10 cellular contexts compared by ENCODE assay signal in genomic region chr1:119000371-119001180, GRCh38. TPM values are rescaled to one million over a fixed set of nuclear protein-coding genes. Genes with fewer than 3 reads are reported as not detected.
DNase-seq lines count a peak whose midpoint lies in the region; ATAC-seq and TF ChIP-seq lines count a peak whose summit lies in the region.
"Had no signal": no experiment of that assay in that cellular context is flagged by ENCODE, and none has a peak within 500 bp of the region (broad histone marks: within the 10 kb centered on the region; RNA-seq: fewer than 3 reads in every experiment).

No MANE protein-coding gene starts in this region.

- peak in 3 of 8 donors; percentile 31 to 49 (median 37) for ATAC-seq in heart right ventricle
- no peak for ATAC-seq in HG03095 (IDR thresholded peaks at IDR 0.05; ENCODE audit: unreplicated experiment)
- no peak for ATAC-seq in HG02938 (IDR thresholded peaks at IDR 0.05; ENCODE audit: unreplicated experiment)

- H3K27ac ChIP-seq in SK-N-MC (no peak overlapping the region), heart right ventricle (no peak overlapping the region)

- H3K9me3 ChIP-seq in SK-N-MC (ENCODE audit: low read depth, low read length) (no peaks in the 10 kb centered on the region), heart right ventricle (no peaks in the 10 kb centered on the region)

- H3K9ac ChIP-seq in SK-N-MC (ENCODE audit: insufficient read length), result no peak overlapping the region

- WGBS in heart right ventricle, 2 donors, result 3% methylated on average over 44 of the region's 44 CpGs

- peaks cover 10 to 99% (median 98%) of the 10 kb centered on the region in 7 donors for H3K27me3 ChIP-seq in heart right ventricle

- H3K36me3 ChIP-seq in SK-N-MC (ENCODE audit: insufficient read depth, low read length) (no peaks in the 10 kb centered on the region), heart right ventricle (no peaks in the 10 kb centered on the region)

- intact Hi-C loops in heart right ventricle (cut with DNase I) (loop anchor here in 1 of 10 donors (10.0 kb wide), 1 partner anchor 846 kb away; no protein-coding TSS in a partner anchor), posterior vena cava (cut with DNase I) (no loop called here)

- DNase-seq in EL (peak; percentile 15), SK-N-MC (ENCODE audit: low read depth, low spot score) (no peak), heart right ventricle (peak in 1 of 2 donors; percentile 20), posterior vena cava (ENCODE audit: low spot score) (peak; percentile 85), HT-29 (ENCODE audit: low spot score) (no peak)
- no peak for DNase-seq in activated CD4-positive, alpha-beta T cell treated with anti-CD3 and anti-CD28 coated beads, Interleukin-2, amount 50 U/mL, for 4 hours
- DNase-seq: activated B cell treated with CpG ODN at 0.5 μM for 24 hours, hippocampal formation had no signal

- no peak for TF ChIP-seq CTCF in heart right ventricle (IDR thresholded peaks at IDR 0.05)

- peak overlapping the region; percentile 71 for H3K4me3 ChIP-seq in SK-N-MC
- peak overlapping the region; percentile 7 to 46 (median 36) for H3K4me3 ChIP-seq in heart right ventricle

- peaks cover 0 to 24% (median 15%) of the 10 kb centered on the region in 9 donors for H3K4me1 ChIP-seq in heart right ventricle

RNA-seq across cellular contexts. Expression of gene TBX15, which starts 12.4 kb away (rescaled TPM):
- total RNA-seq in heart right ventricle (1 to 10 TPM in 2 of 10 donors, under 1 TPM in 8; 0.18 to 1.1 (median 0.50) TPM), posterior vena cava (1 to 10 TPM; 2.5 to 4.8 TPM)
- under 1 TPM; 0.44 to 0.45 TPM for polyA plus RNA-seq in heart right ventricle
- total RNA-seq in HT-29 (2014; rRNA removed; shearing (Covaris generic)), result 0.03 TPM in 1 of 2 replicates, not detected in the other

Comparison
In these comparisons a context has a peak if more than half of its experiments do, and no peak if none do; other contexts are left out.
1. DNase-seq: peak in EL (single experiment) and posterior vena cava (single experiment); none in SK-N-MC (single experiment), HT-29 (single experiment) and activated CD4-positive, alpha-beta T cell treated with anti-CD3 and anti-CD28 coated beads, Interleukin-2, amount 50 U/mL, for 4 hours (0 of 2).